18 cellular contexts compared by ENCODE assay signal in the genomic region with DNA sequence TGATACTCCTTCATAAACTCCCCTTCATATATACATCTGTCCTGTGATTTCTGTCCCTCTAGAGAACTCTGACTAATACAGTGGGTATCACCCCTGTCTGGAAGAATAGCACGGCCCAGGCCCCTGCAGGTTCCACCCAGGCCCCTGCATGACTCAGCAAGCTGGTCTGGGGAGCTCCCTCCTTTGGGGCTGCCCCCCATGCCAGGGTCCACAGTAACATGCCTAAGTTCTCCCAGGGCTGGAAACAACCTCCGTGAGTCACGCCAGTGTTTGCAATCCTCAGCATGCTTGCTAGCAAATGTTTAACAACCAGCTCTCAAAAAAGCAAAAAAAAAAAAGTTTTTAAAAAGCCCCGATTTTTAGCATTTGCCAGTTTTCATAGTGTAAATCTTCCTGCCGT.
DNase-seq lines count a peak whose midpoint lies in the region; ATAC-seq and TF ChIP-seq lines count a peak whose summit lies in the region.
"Had no signal": no experiment of that assay in that cellular context is flagged by ENCODE, and none has a peak within 500 bp of the region (broad histone marks: within the 10 kb centered on the region; RNA-seq: fewer than 3 reads in every experiment).

No MANE protein-coding gene starts in this region.

- TF ChIP-seq CTCF in kidney epithelial cell (IDR thresholded peaks at IDR 0.05; ENCODE audit: insufficient read depth, low read length, poor library complexity, severe bottlenecking) = no peak
- no peak for TF ChIP-seq CTCF in right atrium auricular region (IDR thresholded peaks at IDR 0.05)

- H3K27me3 Mint-ChIP-seq in activated CD4-positive, alpha-beta T cell treated with anti-CD3 and anti-CD28 coated beads for 36 hours = peaks cover 3% of the 10 kb centered on the region
- H3K27me3 Mint-ChIP-seq: B cell had no signal

- H3K9me3 ChIP-seq in right atrium auricular region = no peaks in the 10 kb centered on the region
- H3K9me3 ChIP-seq: left lung had no signal

- POLR2A ChIA-PET in activated CD4-positive, alpha-beta T cell treated with anti-CD3 and anti-CD28 coated beads for 36 hours (lab: Charles Lee) = no interaction called here

- no peak for ATAC-seq in activated CD4-positive, alpha-beta T cell treated with anti-CD3 and anti-CD28 coated beads for 36 hours
- ATAC-seq: HCT116; K562; left lung; naive thymus-derived CD8-positive, alpha-beta T cell had no signal

- H3K4me1 ChIP-seq in right atrium auricular region = no peaks in the 10 kb centered on the region

- CTCF ChIA-PET in activated CD4-positive, alpha-beta T cell treated with anti-CD3 and anti-CD28 coated beads for 36 hours (lab: Charles Lee) = interaction anchor here (0.6 kb wide), 1 partner anchor 265 kb away, joined by 3 read pairs; no protein-coding TSS in a partner anchor

- H3K27me3 ChIP-seq in kidney epithelial cell (ENCODE audit: control insufficient read depth, insufficient read depth, low read length) = no peaks in the 10 kb centered on the region
- H3K27me3 ChIP-seq in right atrium auricular region = no peaks in the 10 kb centered on the region

- no peaks in the 10 kb centered on the region for H3K9me3 Mint-ChIP-seq in activated CD4-positive, alpha-beta T cell treated with anti-CD3 and anti-CD28 coated beads for 36 hours (ENCODE audit: low read depth)
- H3K9me3 Mint-ChIP-seq: naive thymus-derived CD8-positive, alpha-beta T cell had no signal

- H3K27ac Mint-ChIP-seq in activated CD4-positive, alpha-beta T cell treated with anti-CD3 and anti-CD28 coated beads for 36 hours = no peak overlapping the region
- H3K27ac Mint-ChIP-seq: B cell had no signal

- no peaks in the 10 kb centered on the region for H3K36me3 Mint-ChIP-seq in activated CD4-positive, alpha-beta T cell treated with anti-CD3 and anti-CD28 coated beads for 36 hours (ENCODE audit: low read depth)
- H3K36me3 Mint-ChIP-seq: naive thymus-derived CD8-positive, alpha-beta T cell had no signal

- DNase-seq in ACHN (peak; percentile 76), H4 (ENCODE audit: low spot score) (peak; percentile 30), astrocyte of the hippocampus (ENCODE audit: low read depth, low spot score) (peak; percentile 28), kidney epithelial cell (ENCODE audit: low read depth) (peak; percentile 91), D341Med (ENCODE audit: low spot score) (no peak), right atrium auricular region (ENCODE audit: low spot score) (no peak), mucosa of gallbladder (ENCODE audit: low spot score) (no peak)
- no peak for DNase-seq in activated CD4-positive, alpha-beta T cell treated with anti-CD3 and anti-CD28 coated beads for 36 hours
- DNase-seq: activated CD4-positive, alpha-beta T cell treated with anti-CD3 and anti-CD28 coated beads, Interleukin-2, amount 50 U/mL, for 48 hours; amniotic stem cell; DMS79; left lung; naive thymus-derived CD8-positive, alpha-beta T cell; NCI-H1417; NCI-H345 had no signal

- in situ Hi-C loops in ACHN (cut with HindIII; ENCODE audit: low pct_ligation_motif_present, low pct_unique_long_range_greater_than_20kb, low sequenced_read_pairs) = no loop called here

- no peak overlapping the region for H3K27ac ChIP-seq in right atrium auricular region
- H3K27ac ChIP-seq: left lung had no signal

- peaks cover 5% of the 10 kb centered on the region for H3K4me1 Mint-ChIP-seq in activated CD4-positive, alpha-beta T cell treated with anti-CD3 and anti-CD28 coated beads for 36 hours

- no peak overlapping the region for H3K4me3 ChIP-seq in kidney epithelial cell (ENCODE audit: low read depth, low read length)
- H3K4me3 ChIP-seq in right atrium auricular region = no peak overlapping the region
- H3K4me3 ChIP-seq: K562, left lung had no signal

- intact Hi-C loops in activated CD4-positive, alpha-beta T cell treated with anti-CD3 and anti-CD28 coated beads for 36 hours (cut with DNase I, micrococcal nuclease) = no loop called here

- H3K36me3 ChIP-seq in kidney epithelial cell (ENCODE audit: control insufficient read depth, insufficient read depth, low read length) = no peaks in the 10 kb centered on the region
- H3K36me3 ChIP-seq in right atrium auricular region = no peaks in the 10 kb centered on the region
- H3K36me3 ChIP-seq: left lung had no signal

- H3K4me3 Mint-ChIP-seq in activated CD4-positive, alpha-beta T cell treated with anti-CD3 and anti-CD28 coated beads for 36 hours = no peak overlapping the region
- H3K4me3 Mint-ChIP-seq: B cell; naive thymus-derived CD8-positive, alpha-beta T cell had no signal

Comparison
In these comparisons a context has a peak if more than half of its experiments do, and no peak if none do; other contexts are left out.
1. DNase-seq: peak in ACHN (single experiment), H4 (single experiment), astrocyte of the hippocampus (single experiment) and kidney epithelial cell (single experiment); none in D341Med (single experiment), activated CD4-positive, alpha-beta T cell treated with anti-CD3 and anti-CD28 coated beads for 36 hours (single experiment), right atrium auricular region (single experiment) and mucosa of gallbladder (single experiment).